21 cellular contexts compared by ENCODE assay signal in the genomic region with DNA sequence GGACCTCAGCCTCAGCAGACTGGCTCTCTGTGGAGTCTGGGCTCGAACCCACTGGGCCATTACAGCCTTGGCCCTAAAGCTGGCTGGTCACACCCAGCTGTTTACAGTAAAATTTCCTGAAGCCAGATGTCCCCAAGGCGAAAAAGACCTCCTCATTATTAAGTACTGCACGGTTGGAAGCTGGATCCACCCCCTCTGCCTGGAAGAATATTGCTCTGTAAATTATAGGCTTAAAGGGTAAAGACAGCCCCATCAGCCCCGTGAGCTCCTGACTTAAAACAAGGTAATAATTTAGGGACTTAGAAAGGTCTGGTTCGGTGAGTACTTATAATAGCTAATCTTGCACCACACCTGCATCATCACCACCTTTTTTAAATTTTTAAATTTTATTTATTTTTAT. TPM values are rescaled to one million over a fixed set of nuclear protein-coding genes. Genes with fewer than 3 reads are reported as not detected.
A peak's percentile ranks its signal among the peaks of the same experiment; 100 is the strongest.
DNase-seq lines count a peak whose midpoint lies in the region; ATAC-seq and TF ChIP-seq lines count a peak whose summit lies in the region.
"Had no signal": no experiment of that assay in that cellular context is flagged by ENCODE, and none has a peak within 500 bp of the region (broad histone marks: within the 10 kb centered on the region; RNA-seq: fewer than 3 reads in every experiment).

No MANE protein-coding gene starts in this region.

- no peak overlapping the region for H3K4me3 Mint-ChIP-seq in activated CD4-positive, alpha-beta memory T cell treated with anti-CD3 and anti-CD28 coated beads, Interleukin-2, amount 10 ng/mL, durations not matched to agents 7 days and 5 days
- H3K4me3 Mint-ChIP-seq: CD4-positive, alpha-beta memory T cell had no signal

- H3K27ac ChIP-seq in HEK293 (ENCODE audit: extremely low read depth, low read depth, low read length) (no peak overlapping the region), osteoblast (ENCODE audit: low read depth, low read length) (no peak overlapping the region), aorta (ENCODE audit: low read depth in 1 of 2, low read length in 2 of 2) (no peak overlapping the region)
- H3K27ac ChIP-seq: A549, SJSA1 had no signal

- no peaks in the 10 kb centered on the region for H3K4me1 Mint-ChIP-seq in activated CD4-positive, alpha-beta memory T cell treated with anti-CD3 and anti-CD28 coated beads, Interleukin-2, amount 10 ng/mL, durations not matched to agents 7 days and 5 days
- H3K4me1 Mint-ChIP-seq: CD4-positive, alpha-beta memory T cell had no signal

- DNase-seq in NCI-H2227 (lab: John Stamatoyannopoulos, UW; ENCODE audit: unreplicated experiment) (peak; percentile 83), NCI-H748 treated with DMSO at 0.1 percent for 48 hours (lab: John Stamatoyannopoulos, UW) (peak; percentile 3), osteoblast (ENCODE audit: insufficient read length, low spot score, missing footprints) (peak; percentile 46), aorta (no peak)
- no peak for DNase-seq in activated CD4-positive, alpha-beta memory T cell treated with anti-CD3 and anti-CD28 coated beads, Interleukin-2, amount 10 ng/mL, durations not matched to agents 7 days and 5 days
- DNase-seq: C1 segment of cervical spinal cord; CD4-positive, alpha-beta memory T cell; Karpas-422; NCI-H1105; NCI-H1694 treated with DMSO at 0.1 percent for 48 hours; NCI-H2171 treated with DMSO at 0.1 percent for 48 hours; NCI-H446; NCI-H526 treated with DMSO at 0.1 percent for 48 hours; Right ventricle myocardium superior; RPMI8226; T-helper 2 cell had no signal

- no peaks in the 10 kb centered on the region for H3K36me3 ChIP-seq in HEK293 (ENCODE audit: control insufficient read depth in 2 of 2, insufficient read depth in 1 of 2, low read length in 2 of 2)
- no peaks in the 10 kb centered on the region for H3K36me3 ChIP-seq in osteoblast (ENCODE audit: insufficient read depth, low read length)
- H3K36me3 ChIP-seq in aorta (ENCODE audit: control insufficient read depth in 1 of 2, insufficient read depth in 2 of 2, low read length in 1 of 2) = no peaks in the 10 kb centered on the region
- H3K36me3 ChIP-seq: SJSA1 had no signal

- peaks cover 12% of the 10 kb centered on the region for H3K27me3 Mint-ChIP-seq in activated CD4-positive, alpha-beta memory T cell treated with anti-CD3 and anti-CD28 coated beads, Interleukin-2, amount 10 ng/mL, durations not matched to agents 7 days and 5 days

- no peaks in the 10 kb centered on the region for H3K9me3 Mint-ChIP-seq in activated CD4-positive, alpha-beta memory T cell treated with anti-CD3 and anti-CD28 coated beads, Interleukin-2, amount 10 ng/mL, durations not matched to agents 7 days and 5 days
- H3K9me3 Mint-ChIP-seq: CD4-positive, alpha-beta memory T cell had no signal

- H3K36me3 Mint-ChIP-seq in activated CD4-positive, alpha-beta memory T cell treated with anti-CD3 and anti-CD28 coated beads, Interleukin-2, amount 10 ng/mL, durations not matched to agents 7 days and 5 days (ENCODE audit: low read depth) = no peaks in the 10 kb centered on the region
- H3K36me3 Mint-ChIP-seq: CD4-positive, alpha-beta memory T cell had no signal

- H3K4me3 ChIP-seq in HEK293 (ENCODE audit: low read depth, low read length) (no peak overlapping the region), osteoblast (ENCODE audit: insufficient read depth, low read length) (no peak overlapping the region), aorta (ENCODE audit: low read length in 2 of 2) (no peak overlapping the region)
- H3K4me3 ChIP-seq: A549, SJSA1 had no signal

- intact Hi-C loops in aorta (cut with DNase I) = no loop called here

- no peaks in the 10 kb centered on the region for H4K20me1 ChIP-seq in osteoblast (ENCODE audit: insufficient read depth, low read length)

- CTCF ChIA-PET in HEK293 (lab: Yijun Ruan, JAX) = interaction anchor here (0.6 to 1.2 kb wide), 2 partner anchors 117 to 149 kb away, joined by 3 to 4 read pairs; no protein-coding TSS in a partner anchor
- CTCF ChIA-PET in activated CD4-positive, alpha-beta memory T cell treated with anti-CD3 and anti-CD28 coated beads, Interleukin-2, amount 10 ng/mL, durations not matched to agents 7 days and 5 days (lab: Charles Lee) = interaction anchor here (1.1 kb wide), 1 partner anchor 9 kb away, joined by 3 read pairs; no protein-coding TSS in a partner anchor

- TF ChIP-seq CTCF in HEK293 (tag by site-specific recombination; IDR thresholded peaks at IDR 0.05) = no peak
- no peak for TF ChIP-seq CTCF in osteoblast (IDR thresholded peaks at IDR 0.05; ENCODE audit: extremely low read depth, low read depth, low read length)

- H3K4me1 ChIP-seq in HEK293 (ENCODE audit: control insufficient read depth, insufficient read depth, low read length) = no peaks in the 10 kb centered on the region
- H3K4me1 ChIP-seq in osteoblast (ENCODE audit: insufficient read depth, low read length) = no peaks in the 10 kb centered on the region
- no peaks in the 10 kb centered on the region for H3K4me1 ChIP-seq in aorta (ENCODE audit: control insufficient read depth in 1 of 2, insufficient read depth in 2 of 2, low read length in 2 of 2)
- H3K4me1 ChIP-seq: A549, SJSA1 had no signal

- no peaks in the 10 kb centered on the region for H3K9me3 ChIP-seq in HEK293 (ENCODE audit: control insufficient read depth, insufficient read depth, low read depth, low read length)
- H3K9me3 ChIP-seq in osteoblast (ENCODE audit: low read depth, low read length) = no peaks in the 10 kb centered on the region
- no peaks in the 10 kb centered on the region for H3K9me3 ChIP-seq in aorta (ENCODE audit: control insufficient read depth, low read length)
- H3K9me3 ChIP-seq: A549, SJSA1 had no signal

- ATAC-seq in HG02970 (IDR thresholded peaks at IDR 0.05; ENCODE audit: low FRiP score, unreplicated experiment) (no peak), aorta (ENCODE audit: low FRiP score) (no peak)
- ATAC-seq: A549, HepG2 had no signal

- WGBS in aorta, 2 donors = 85 to 88% methylated on average over 5 of the region's 5 CpGs

- POLR2A ChIA-PET in HEK293 (lab: Yijun Ruan, JAX) = no interaction called here
- POLR2A ChIA-PET in activated CD4-positive, alpha-beta memory T cell treated with anti-CD3 and anti-CD28 coated beads, Interleukin-2, amount 10 ng/mL, durations not matched to agents 7 days and 5 days (lab: Charles Lee) = no interaction called here

- no peak overlapping the region for H3K27ac Mint-ChIP-seq in activated CD4-positive, alpha-beta memory T cell treated with anti-CD3 and anti-CD28 coated beads, Interleukin-2, amount 10 ng/mL, durations not matched to agents 7 days and 5 days

- H3K4me2 ChIP-seq in osteoblast (ENCODE audit: insufficient read depth, low read length) = no peak overlapping the region
- H3K4me2 ChIP-seq: A549 had no signal

- H3K27me3 ChIP-seq in osteoblast (ENCODE audit: insufficient read depth, low read length) (peaks cover 17% of the 10 kb centered on the region), aorta (ENCODE audit: control insufficient read depth in 1 of 2, insufficient read depth in 2 of 2, low read length in 1 of 2) (no peaks in the 10 kb centered on the region)
- H3K27me3 ChIP-seq: SJSA1 had no signal

- no peak overlapping the region for H2AFZ ChIP-seq in osteoblast (ENCODE audit: low read length)

- no peaks in the 10 kb centered on the region for H3K79me2 ChIP-seq in osteoblast (ENCODE audit: insufficient read depth, low read length)

TF ChIP-seq in HEK293, 187 proteins besides CTCF, POLR2A, EP300 and RAD21:
- TF ChIP-seq ZNF747 (tag by site-specific recombination; IDR thresholded peaks at IDR 0.05) (no peak), ZNF785 (tag by site-specific recombination; IDR thresholded peaks at IDR 0.05) (no peak), KLF16 (tag by site-specific recombination; IDR thresholded peaks at IDR 0.05) (no peak), TCF7L2 (IDR thresholded peaks at IDR 0.05; ENCODE audit: borderline replicate concordance, low read depth, low read length) (no peak), ZNF558 (tag by site-specific recombination; IDR thresholded peaks at IDR 0.05) (no peak), KLF10 (tag by site-specific recombination; IDR thresholded peaks at IDR 0.05) (no peak), SP7 (tag by site-specific recombination; IDR thresholded peaks at IDR 0.05) (peak; percentile 87)

RNA-seq across cellular contexts. Expression of gene TMEM51, which starts 30.2 kb away (rescaled TPM):
- total RNA-seq in osteoblast = 0.59 and 0.72 TPM in 2 replicates
- 1 to 10 TPM; 5.1 to 8.8 TPM for total RNA-seq in aorta
- 1 to 10 TPM; 1.3 to 4.1 TPM for polyA plus RNA-seq in aorta
- not detected for total RNA-seq in activated CD4-positive, alpha-beta memory T cell treated with anti-CD3 and anti-CD28 coated beads, Interleukin-2, amount 10 ng/mL, durations not matched to agents 7 days and 5 days
- polyA plus RNA-seq: CD4-positive, alpha-beta memory T cell had no signal

Comparison
In these comparisons a context has a peak if more than half of its experiments do, and no peak if none do; other contexts are left out.
1. DNase-seq: peak in NCI-H2227 (single experiment), NCI-H748 treated with DMSO at 0.1 percent for 48 hours (single experiment) and osteoblast (single experiment); none in aorta (0 of 2) and activated CD4-positive, alpha-beta memory T cell treated with anti-CD3 and anti-CD28 coated beads, Interleukin-2, amount 10 ng/mL, durations not matched to agents 7 days and 5 days (single experiment).